20 cellular contexts compared by ENCODE assay signal in the genomic region with DNA sequence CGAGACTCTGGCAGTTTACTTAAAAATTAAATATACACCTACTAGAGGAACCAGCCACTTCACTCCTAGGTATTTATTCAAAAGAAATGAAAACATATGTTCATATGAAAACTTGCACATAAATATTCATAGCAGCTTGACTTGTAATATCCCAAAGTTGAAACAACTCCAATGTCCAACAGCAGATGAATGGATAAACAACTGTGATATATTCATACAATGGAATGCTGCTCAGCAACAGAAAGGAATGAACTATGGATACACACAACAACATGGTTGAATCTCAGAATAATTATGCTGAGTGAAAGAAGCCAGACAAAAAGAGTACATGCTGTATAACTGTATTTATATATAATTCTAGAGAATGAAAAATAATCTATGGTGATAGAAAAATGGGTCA. TPM values are rescaled to one million over a fixed set of nuclear protein-coding genes. Genes with fewer than 3 reads are reported as not detected.
"Had no signal": no experiment of that assay in that cellular context is flagged by ENCODE, and none has a peak within 500 bp of the region (broad histone marks: within the 10 kb centered on the region; RNA-seq: fewer than 3 reads in every experiment).

No MANE protein-coding gene starts in this region.

- H3K27ac ChIP-seq: heart right ventricle, left lung, spleen, tibial nerve, WERI-Rb-1 had no signal

- H3K4me1 ChIP-seq: heart right ventricle, left lung, spleen, tibial nerve had no signal

- H3K36me3 ChIP-seq: heart right ventricle, left lung, spleen, tibial nerve, WERI-Rb-1 had no signal

- H3K4me3 ChIP-seq: heart right ventricle, left lung, lung, mucosa of descending colon, spleen, tibial nerve had no signal

- ATAC-seq: activated CD4-positive, CD25-positive, alpha-beta regulatory T cell treated with anti-CD3 and anti-CD28 coated beads, Interleukin-2, amount 50 U/mL, for 24 hours; activated CD8-positive, alpha-beta T cell treated with anti-CD3 and anti-CD28 coated beads for 36 hours; activated T-cell treated with anti-CD3 and anti-CD28 coated beads, Interleukin-2, amount 50 U/mL, for 4 hours; activated T-helper 17 cell treated with anti-CD3 and anti-CD28 coated beads, Interleukin-2, amount 50 U/mL, for 72 hours; heart right ventricle; left lung; mucosa of descending colon; natural killer cell treated with Interleukin-12 subunit alpha and Interleukin-12 subunit beta and Interleukin-15 and Interleukin-18, amount 100 ng/mL, for 72 hours; right cardiac atrium had no signal

- DNase-seq: activated CD4-positive, alpha-beta T cell treated with anti-CD3 and anti-CD28 coated beads, Interleukin-2, amount 50 U/mL, for 1 hour; activated CD8-positive, alpha-beta T cell treated with anti-CD3 and anti-CD28 coated beads for 36 hours; activated gamma-delta T cell treated with Interleukin-2 at 50 U/mL for 16 hours; activated naive CD4-positive, alpha-beta T cell treated with anti-CD3 and anti-CD28 coated beads, Interleukin-2, amount 50 U/mL, for 16 hours; activated T-cell treated with anti-CD3 and anti-CD28 coated beads, Interleukin-2, amount 50 U/mL, for 4 hours; effector CD8-positive, alpha-beta T cell; foreskin melanocyte; heart right ventricle; left lung; mucosa of descending colon; posterior cingulate gyrus; right cardiac atrium; spleen; stimulated activated naive CD4-positive, alpha-beta T cell treated with Interleukin-2 at 50 U/mL for 16 hours; WERI-Rb-1 had no signal

- H3K9me3 ChIP-seq: mucosa of descending colon had no signal

- H3K27me3 ChIP-seq: heart right ventricle, left lung, spleen, tibial nerve had no signal

RNA-seq across cellular contexts. Expression of gene DACT1, which starts 53.4 kb away (rescaled TPM):
- total RNA-seq: natural killer cell treated with Interleukin-12 subunit alpha and Interleukin-12 subunit beta and Interleukin-15 and Interleukin-18, amount 100 ng/mL, for 72 hours had no signal
